8 cellular contexts compared by ENCODE assay signal in the genomic region with DNA sequence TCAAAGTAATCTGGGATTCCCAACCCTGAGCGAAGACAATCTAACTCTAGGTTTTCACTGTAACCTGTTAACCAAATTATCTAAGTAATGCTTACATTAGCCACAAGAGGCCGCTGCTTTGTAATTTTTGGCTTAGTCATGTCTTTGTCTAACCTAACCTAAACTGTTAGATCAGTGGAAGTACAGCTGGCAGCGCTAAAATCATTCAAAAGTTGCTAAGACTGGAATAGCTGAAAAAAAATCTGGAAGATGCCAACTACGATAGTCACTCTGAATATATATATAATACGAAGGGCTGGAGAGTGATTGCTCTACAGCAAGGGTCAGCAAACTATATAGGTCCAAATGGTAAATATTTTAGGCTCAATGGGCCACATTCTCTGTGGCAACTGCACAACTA.
DNase-seq lines count a peak whose midpoint lies in the region; ATAC-seq and TF ChIP-seq lines count a peak whose summit lies in the region.

No MANE protein-coding gene starts in this region.

- no peak overlapping the region for H3K27ac Mint-ChIP-seq in activated CD8-positive, alpha-beta T cell treated with anti-CD3 and anti-CD28 coated beads for 36 hours

- no peak overlapping the region for H3K14ac ChIP-seq in neuronal stem cell (ENCODE audit: low read length)

- no peak overlapping the region for H2AK5ac ChIP-seq in neuronal stem cell (ENCODE audit: low read depth, low read length)

- no peak overlapping the region for H3K4me3 Mint-ChIP-seq in activated CD8-positive, alpha-beta T cell treated with anti-CD3 and anti-CD28 coated beads for 36 hours

- no peak overlapping the region for H3K4ac ChIP-seq in neuronal stem cell (ENCODE audit: low read length)

- no peak overlapping the region for H3K23ac ChIP-seq in neuronal stem cell (ENCODE audit: low read depth, low read length, poor library complexity)

- CTCF ChIA-PET in activated CD8-positive, alpha-beta T cell treated with anti-CD3 and anti-CD28 coated beads for 36 hours (lab: Charles Lee), result interaction anchor here (0.7 to 10.8 kb wide), 18 partner anchors 9 to 289 kb away, joined by 3 to 214 read pairs (median 6); no protein-coding TSS in a partner anchor

- ATAC-seq in GM19328 (IDR thresholded peaks at IDR 0.05; ENCODE audit: unreplicated experiment) (peak; percentile 74), HG03175 (IDR thresholded peaks at IDR 0.05; ENCODE audit: unreplicated experiment) (peak; percentile 88)
- ATAC-seq in activated CD8-positive, alpha-beta T cell treated with anti-CD3 and anti-CD28 coated beads for 36 hours, result peak; percentile 88

- POLR2A ChIA-PET in activated CD8-positive, alpha-beta T cell treated with anti-CD3 and anti-CD28 coated beads for 36 hours (lab: Charles Lee), result interaction anchor here (0.5 to 1.5 kb wide), 2 partner anchors 14 to 1317 kb away, joined by 3 to 4 read pairs; no protein-coding TSS in a partner anchor

- DNase-seq in DMS114 treated with DMSO at 0.1 percent for 48 hours (lab: John Stamatoyannopoulos, UW; ENCODE audit: unreplicated experiment) (peak; percentile 58), NCI-H510A (lab: John Stamatoyannopoulos, UW) (peak; percentile 7), fibroblast of pulmonary artery (ENCODE audit: low read depth) (peak; percentile 84), neuronal stem cell (ENCODE audit: low spot score) (peak; percentile 55), islet precursor cell (no peak)
- peak; percentile 52 for DNase-seq in activated CD8-positive, alpha-beta T cell treated with anti-CD3 and anti-CD28 coated beads for 36 hours

- peaks cover 2% of the 10 kb centered on the region for H3K4me1 Mint-ChIP-seq in activated CD8-positive, alpha-beta T cell treated with anti-CD3 and anti-CD28 coated beads for 36 hours (ENCODE audit: low read depth)

- H3K4me2 ChIP-seq in neuronal stem cell (ENCODE audit: insufficient read depth, low read length, poor library complexity, severe bottlenecking), result no peak overlapping the region

- no peak overlapping the region for H2BK120ac ChIP-seq in neuronal stem cell (ENCODE audit: low read depth, low read length)

- no peaks in the 10 kb centered on the region for H3K27me3 ChIP-seq in neuronal stem cell (ENCODE audit: control insufficient read depth in 3 of 3, insufficient read depth in 3 of 3, low read depth in 1 of 3, low read length in 3 of 3)

- H4K91ac ChIP-seq in neuronal stem cell (ENCODE audit: low read depth, low read length, poor library complexity), result no peak overlapping the region

- no peak overlapping the region for H3K4me3 ChIP-seq in fibroblast of pulmonary artery (replicated peaks; ENCODE audit: low read depth, low read length)
- H3K4me3 ChIP-seq in neuronal stem cell (ENCODE audit: low read length in 2 of 2), result no peak overlapping the region

- no peak overlapping the region for H2BK5ac ChIP-seq in neuronal stem cell (ENCODE audit: low read length)

- no peaks in the 10 kb centered on the region for H3K9me3 ChIP-seq in neuronal stem cell (replicated peaks in 1 of 2; ENCODE audit: control insufficient read depth in 2 of 2, insufficient read depth in 1 of 2, low read depth in 1 of 2, low read length in 2 of 2)

- no peak overlapping the region for H4K8ac ChIP-seq in neuronal stem cell (ENCODE audit: low read depth, low read length)

- H2BK15ac ChIP-seq in neuronal stem cell (ENCODE audit: low read length), result no peak overlapping the region

- no peaks in the 10 kb centered on the region for H3K9me3 Mint-ChIP-seq in activated CD8-positive, alpha-beta T cell treated with anti-CD3 and anti-CD28 coated beads for 36 hours

- H2BK12ac ChIP-seq in neuronal stem cell (ENCODE audit: low read length), result no peak overlapping the region

- H3K9ac ChIP-seq in neuronal stem cell (ENCODE audit: low read depth, low read length, poor library complexity), result no peak overlapping the region

- no peaks in the 10 kb centered on the region for H3K79me1 ChIP-seq in neuronal stem cell (ENCODE audit: low read depth, low read length)

- peak; percentile 75 for TF ChIP-seq CTCF in activated CD8-positive, alpha-beta T cell treated with anti-CD3 and anti-CD28 coated beads for 36 hours (IDR thresholded peaks at IDR 0.05)
- TF ChIP-seq CTCF in fibroblast of pulmonary artery (IDR thresholded peaks at IDR 0.05; ENCODE audit: low read length, missing control alignments), result peak; percentile 62

- H3K36me3 ChIP-seq in neuronal stem cell (replicated peaks in 1 of 2; ENCODE audit: control insufficient read depth in 2 of 2, insufficient read depth in 2 of 2, low read length in 2 of 2), result peaks cover 8 to 46% of the 10 kb centered on the region in 2 donors

- no peak overlapping the region for H2AFZ ChIP-seq in neuronal stem cell (ENCODE audit: low read length)

- intact Hi-C loops in activated CD8-positive, alpha-beta T cell treated with anti-CD3 and anti-CD28 coated beads for 36 hours (cut with micrococcal nuclease), result loop anchor here (2.0 kb wide), 1 partner anchor 287 kb away; no protein-coding TSS in a partner anchor

- no peak overlapping the region for H3K27ac ChIP-seq in neuronal stem cell (replicated peaks; ENCODE audit: low read length)

- no CpG with 5 or more reads among the region's 5 CpGs for WGBS in neuronal stem cell (ENCODE audit: extremely low coverage in 2 of 2, insufficient read length in 2 of 2, insufficient replicate concordance in 1 of 2), 2 donors

- H3K27me3 Mint-ChIP-seq in activated CD8-positive, alpha-beta T cell treated with anti-CD3 and anti-CD28 coated beads for 36 hours, result no peaks in the 10 kb centered on the region

- H3K36me3 Mint-ChIP-seq in activated CD8-positive, alpha-beta T cell treated with anti-CD3 and anti-CD28 coated beads for 36 hours (ENCODE audit: low read depth), result peaks cover 22% of the 10 kb centered on the region

- H3K4me1 ChIP-seq in neuronal stem cell (ENCODE audit: control insufficient read depth in 2 of 2, insufficient read depth in 1 of 2, low read depth in 1 of 2, low read length in 2 of 2), result peaks cover 0 to 2% of the 10 kb centered on the region in 2 donors

- H3K18ac ChIP-seq in neuronal stem cell (ENCODE audit: low read length), result no peak overlapping the region
